ENCODE assay signal across 8 cellular contexts in the genomic region with DNA sequence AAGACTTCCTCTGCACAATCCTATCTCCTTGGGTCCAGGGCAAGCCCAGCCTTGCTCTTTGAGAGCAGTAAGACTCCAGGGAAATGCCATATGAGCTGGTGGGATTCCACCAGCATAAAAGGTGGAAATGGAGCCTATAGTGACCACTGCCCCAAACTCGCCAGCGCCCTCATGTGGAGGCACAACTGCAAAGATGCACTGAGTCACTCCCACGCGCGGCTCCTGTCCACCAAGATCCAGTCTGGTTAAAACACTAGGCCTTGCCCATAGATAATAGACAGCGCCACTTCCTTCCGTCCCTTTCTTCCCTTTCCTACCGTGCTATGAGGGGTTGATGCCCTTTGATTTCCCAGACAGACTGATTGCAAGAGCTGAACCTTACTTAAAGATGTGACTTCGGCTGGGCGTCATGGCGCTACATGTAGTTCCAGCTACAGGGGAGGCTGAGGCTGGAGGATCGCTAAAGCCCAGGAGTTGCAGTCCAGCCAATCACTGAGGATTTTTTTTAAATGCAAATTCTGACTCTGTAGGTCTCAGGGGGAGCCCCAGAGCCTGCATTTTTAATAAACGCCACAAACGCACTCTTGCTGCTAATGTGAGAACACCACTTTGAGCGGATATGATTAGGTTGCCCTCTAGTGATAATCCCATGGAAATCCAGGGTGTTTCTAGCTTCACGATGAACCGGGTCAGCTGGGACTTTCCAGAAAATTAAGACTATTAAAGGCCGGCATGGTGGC.
A peak's percentile ranks its signal among the peaks of the same experiment; 100 is the strongest.
DNase-seq lines count a peak whose midpoint lies in the region; ATAC-seq and TF ChIP-seq lines count a peak whose summit lies in the region.

No MANE protein-coding gene starts in this region.

- H3K27ac ChIP-seq in Karpas-422 (ENCODE audit: low read length) = no peak overlapping the region
- no peak overlapping the region for H3K27ac ChIP-seq in upper lobe of right lung
- H3K27ac ChIP-seq in ovary = no peak overlapping the region

- no peak for TF ChIP-seq EP300 in ovary (IDR thresholded peaks at IDR 0.05)

- TF ChIP-seq POLR2A in ovary (IDR thresholded peaks at IDR 0.05) = no peak

- no peak overlapping the region for H3K4me3 Mint-ChIP-seq in activated naive CD8-positive, alpha-beta T cell treated with anti-CD3 and anti-CD28 coated beads for 36 hours

- no peak overlapping the region for H3K9ac ChIP-seq in Karpas-422 (ENCODE audit: low read length)

- H3K4me2 ChIP-seq in Karpas-422 (ENCODE audit: low read depth, low read length, poor library complexity, severe bottlenecking) = no peak overlapping the region

- H3K9me3 Mint-ChIP-seq in activated naive CD8-positive, alpha-beta T cell treated with anti-CD3 and anti-CD28 coated beads for 36 hours = no peaks in the 10 kb centered on the region

- H2AFZ ChIP-seq in Karpas-422 (ENCODE audit: low read length) = no peak overlapping the region

- intact Hi-C loops in upper lobe of right lung (cut with DNase I) (no loop called here), ovary (cut with DNase I) (no loop called here)

- H4K20me1 ChIP-seq in Karpas-422 (ENCODE audit: insufficient read depth, low read depth, low read length) = no peaks in the 10 kb centered on the region

- H3K36me3 Mint-ChIP-seq in activated naive CD8-positive, alpha-beta T cell treated with anti-CD3 and anti-CD28 coated beads for 36 hours = no peaks in the 10 kb centered on the region

- H3K36me3 ChIP-seq in Karpas-422 (ENCODE audit: insufficient read depth, low read length) = no peaks in the 10 kb centered on the region
- no peaks in the 10 kb centered on the region for H3K36me3 ChIP-seq in upper lobe of right lung
- H3K36me3 ChIP-seq in ovary = no peaks in the 10 kb centered on the region

- no peak overlapping the region for H3K27ac Mint-ChIP-seq in activated naive CD8-positive, alpha-beta T cell treated with anti-CD3 and anti-CD28 coated beads for 36 hours

- DNase-seq in NCI-H2196 (lab: John Stamatoyannopoulos, UW; ENCODE audit: unreplicated experiment) (peak; percentile 3), NCI-H2196 treated with DMSO at 0.1 percent for 48 hours (lab: John Stamatoyannopoulos, UW; ENCODE audit: unreplicated experiment) (no peak), Karpas-422 (peak; percentile 71), islet precursor cell (peak; percentile 59), upper lobe of right lung (no peak), ovary (no peak)
- peak; percentile 9 for DNase-seq in activated naive CD8-positive, alpha-beta T cell treated with anti-CD3 and anti-CD28 coated beads for 36 hours

- no peak overlapping the region for H3K4me3 ChIP-seq in Karpas-422 (ENCODE audit: low read length)
- no peak overlapping the region for H3K4me3 ChIP-seq in upper lobe of right lung
- H3K4me3 ChIP-seq in ovary = no peak overlapping the region

- no peaks in the 10 kb centered on the region for H3K9me2 ChIP-seq in Karpas-422 (replicated peaks; ENCODE audit: insufficient read depth, low read length)

- WGBS in ovary, 3 donors = 56 to 59% (median 57%) methylated on average over 18 of the region's 18 CpGs

- H3K27me3 Mint-ChIP-seq in activated naive CD8-positive, alpha-beta T cell treated with anti-CD3 and anti-CD28 coated beads for 36 hours = peaks cover 8% of the 10 kb centered on the region

- H3K27me3 ChIP-seq in Karpas-422 (ENCODE audit: low read length) = no peaks in the 10 kb centered on the region
- no peaks in the 10 kb centered on the region for H3K27me3 ChIP-seq in upper lobe of right lung
- H3K27me3 ChIP-seq in ovary = no peaks in the 10 kb centered on the region

- H3K4me1 Mint-ChIP-seq in activated naive CD8-positive, alpha-beta T cell treated with anti-CD3 and anti-CD28 coated beads for 36 hours = peaks cover 3% of the 10 kb centered on the region

- no peaks in the 10 kb centered on the region for H3K79me2 ChIP-seq in Karpas-422 (ENCODE audit: low read length)

- H3K4me1 ChIP-seq in Karpas-422 (ENCODE audit: low read length) (peaks cover 1% of the 10 kb centered on the region; the same call in 1 of the 2 replicates), upper lobe of right lung (no peaks in the 10 kb centered on the region), ovary (ENCODE audit: insufficient read depth) (no peaks in the 10 kb centered on the region)

- ATAC-seq in upper lobe of right lung (peak; percentile 79), HG02973 (IDR thresholded peaks at IDR 0.05; ENCODE audit: unreplicated experiment) (no peak)

- TF ChIP-seq CTCF in upper lobe of right lung (IDR thresholded peaks at IDR 0.05) = peak; percentile 49
- TF ChIP-seq CTCF in ovary (IDR thresholded peaks at IDR 0.05) = peak in 1 of 3 donors; percentile 17

- H3K9me3 ChIP-seq in Karpas-422 (ENCODE audit: low read length) (no peaks in the 10 kb centered on the region), upper lobe of right lung (no peaks in the 10 kb centered on the region), ovary (no peaks in the 10 kb centered on the region)

Comparison
In these comparisons a context has a peak if more than half of its experiments do, and no peak if none do; other contexts are left out.
1. DNase-seq: peak in NCI-H2196 (single experiment), Karpas-422 (single experiment), activated naive CD8-positive, alpha-beta T cell treated with anti-CD3 and anti-CD28 coated beads for 36 hours (single experiment) and islet precursor cell (single experiment); none in NCI-H2196 treated with DMSO at 0.1 percent for 48 hours (single experiment), upper lobe of right lung (single experiment) and ovary (0 of 5).